ENCODE assay signal across 17 cellular contexts in the genomic region with DNA sequence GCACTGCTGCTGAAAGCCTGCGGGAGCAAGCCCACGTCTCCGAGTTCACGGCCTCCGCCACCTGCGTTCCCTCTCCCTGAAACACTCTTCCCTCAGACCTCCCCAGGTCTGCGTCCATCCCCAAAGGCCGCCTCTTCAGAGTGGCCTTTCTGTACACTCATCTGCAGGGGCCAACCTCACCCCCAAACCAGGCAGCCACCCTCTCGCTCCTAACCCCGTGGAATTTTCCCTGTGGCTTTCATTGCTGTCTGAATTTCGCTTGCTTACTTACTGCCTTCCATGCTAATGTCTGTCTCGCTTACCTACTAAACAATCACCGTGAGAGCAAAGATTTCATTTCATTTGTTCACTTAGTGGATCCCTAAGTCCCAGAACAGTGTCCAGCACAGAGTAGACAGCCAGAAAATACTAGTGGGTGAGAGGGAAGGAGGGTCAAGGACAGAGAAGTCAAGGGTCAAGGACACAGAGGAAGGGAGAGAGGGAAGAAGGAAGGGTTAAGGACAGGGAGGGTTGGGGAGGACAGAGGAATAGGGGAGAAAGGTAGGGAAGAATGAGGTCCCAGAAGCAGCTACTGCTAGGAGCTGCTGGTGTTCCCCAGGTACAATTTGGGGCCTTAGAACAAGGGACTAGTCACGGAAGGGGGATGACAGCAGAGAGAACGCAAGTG.
DNase-seq lines count a peak whose midpoint lies in the region; ATAC-seq and TF ChIP-seq lines count a peak whose summit lies in the region.
"Had no signal": no experiment of that assay in that cellular context is flagged by ENCODE, and none has a peak within 500 bp of the region (broad histone marks: within the 10 kb centered on the region; RNA-seq: fewer than 3 reads in every experiment).

No MANE protein-coding gene starts in this region.

- H3K9me3 Mint-ChIP-seq in activated naive CD4-positive, alpha-beta T cell treated with anti-CD3 and anti-CD28 coated beads, Interleukin-2, amount 50 U/mL, for 24 hours, result no peaks in the 10 kb centered on the region
- no peaks in the 10 kb centered on the region for H3K9me3 Mint-ChIP-seq in activated T-helper 17 cell treated with anti-CD3 and anti-CD28 coated beads, Interleukin-2, amount 50 U/mL, for 72 hours
- no peaks in the 10 kb centered on the region for H3K9me3 Mint-ChIP-seq in mesothelial cell of epicardium

- no peak for TF ChIP-seq EP300 in stomach (IDR thresholded peaks at IDR 0.05)

- no peak for TF ChIP-seq POLR2A in stomach (IDR thresholded peaks at IDR 0.05)

- H3K36me3 ChIP-seq in stomach, result peaks cover 0 to 59% (median 27%) of the 10 kb centered on the region in 4 donors
- H3K36me3 ChIP-seq: HAP-1 had no signal

- no peak for DNase-seq in activated naive CD4-positive, alpha-beta T cell treated with anti-CD3 and anti-CD28 coated beads, Interleukin-2, amount 50 U/mL, for 16 hours
- DNase-seq in mesothelial cell of epicardium (ENCODE audit: low spot score in 2 of 2, unreplicated experiment in 2 of 2) (no peak), stomach (no peak), NCI-H146 treated with DMSO at 0.1 percent for 48 hours (lab: John Stamatoyannopoulos, UW; ENCODE audit: unreplicated experiment) (no peak)
- DNase-seq: activated CD4-positive, alpha-beta T cell treated with anti-CD3 and anti-CD28 coated beads for 4 hours; activated naive CD4-positive, alpha-beta T cell treated with Interleukin-2 at 50 U/mL for 16 hours; Kasumi-1; NCI-H1694 treated with DMSO at 0.1 percent for 48 hours; NCI-H524; stimulated activated CD4-positive, alpha-beta T cell treated with anti-CD3 and anti-CD28 coated beads, Interleukin-12 subunit alpha, Interleukin-12 subunit beta, amount 100 ng/mL, for 4 hours had no signal

- H3K4me3 Mint-ChIP-seq in activated naive CD4-positive, alpha-beta T cell treated with anti-CD3 and anti-CD28 coated beads, Interleukin-2, amount 50 U/mL, for 24 hours, result no peak overlapping the region
- peak overlapping the region; percentile 77 for H3K4me3 Mint-ChIP-seq in activated T-helper 17 cell treated with anti-CD3 and anti-CD28 coated beads, Interleukin-2, amount 50 U/mL, for 72 hours
- peak overlapping the region; percentile 3 for H3K4me3 Mint-ChIP-seq in mesothelial cell of epicardium

- H3K4me1 ChIP-seq in stomach, result peaks cover 9 to 23% (median 14%) of the 10 kb centered on the region in 4 donors
- H3K4me1 ChIP-seq: HAP-1 had no signal

- H3K9me3 ChIP-seq in stomach, result no peaks in the 10 kb centered on the region
- H3K9me3 ChIP-seq: HAP-1, upper lobe of left lung had no signal

- no peak for TF ChIP-seq CTCF in mesothelial cell of epicardium (IDR thresholded peaks at IDR 0.05; ENCODE audit: unreplicated experiment)
- no peak for TF ChIP-seq CTCF in stomach (IDR thresholded peaks at IDR 0.05)

- peak overlapping the region; percentile 37 for H3K27ac Mint-ChIP-seq in activated naive CD4-positive, alpha-beta T cell treated with anti-CD3 and anti-CD28 coated beads, Interleukin-2, amount 50 U/mL, for 24 hours
- H3K27ac Mint-ChIP-seq in activated T-helper 17 cell treated with anti-CD3 and anti-CD28 coated beads, Interleukin-2, amount 50 U/mL, for 72 hours, result peak overlapping the region; percentile 16
- H3K27ac Mint-ChIP-seq in mesothelial cell of epicardium, result peak overlapping the region; percentile 81

- intact Hi-C loops in stomach (cut with DNase I; ENCODE audit: low total_unique reads), result no loop called here

- no peaks in the 10 kb centered on the region for H3K27me3 ChIP-seq in stomach
- H3K27me3 ChIP-seq: upper lobe of left lung had no signal

- no peak overlapping the region for H3K4me3 ChIP-seq in stomach
- H3K4me3 ChIP-seq: HAP-1, upper lobe of left lung had no signal

- WGBS in stomach, 5 donors, result 87 to 92% (median 90%) methylated on average over 15 of the region's 15 CpGs

- ATAC-seq in activated T-helper 17 cell treated with anti-CD3 and anti-CD28 coated beads, Interleukin-2, amount 50 U/mL, for 72 hours (replicated peaks), result no peak
- ATAC-seq in esophagus mucosa, result no peak
- ATAC-seq in GM18498 (IDR thresholded peaks at IDR 0.05; ENCODE audit: unreplicated experiment), result no peak
- ATAC-seq: Panc1 had no signal

- peak overlapping the region in 3 of 5 donors; percentile 41 to 75 (median 56) for H3K27ac ChIP-seq in stomach
- H3K27ac ChIP-seq: upper lobe of left lung had no signal

- H3K36me3 Mint-ChIP-seq in activated naive CD4-positive, alpha-beta T cell treated with anti-CD3 and anti-CD28 coated beads, Interleukin-2, amount 50 U/mL, for 24 hours, result peaks cover 7% of the 10 kb centered on the region
- H3K36me3 Mint-ChIP-seq in activated T-helper 17 cell treated with anti-CD3 and anti-CD28 coated beads, Interleukin-2, amount 50 U/mL, for 72 hours (ENCODE audit: low read depth), result peaks cover 95% of the 10 kb centered on the region
- H3K36me3 Mint-ChIP-seq in mesothelial cell of epicardium, result peaks cover 3% of the 10 kb centered on the region

- H3K4me1 Mint-ChIP-seq in activated naive CD4-positive, alpha-beta T cell treated with anti-CD3 and anti-CD28 coated beads, Interleukin-2, amount 50 U/mL, for 24 hours, result peaks cover 35% of the 10 kb centered on the region
- H3K4me1 Mint-ChIP-seq in activated T-helper 17 cell treated with anti-CD3 and anti-CD28 coated beads, Interleukin-2, amount 50 U/mL, for 72 hours, result peaks cover 56% of the 10 kb centered on the region
- H3K4me1 Mint-ChIP-seq in mesothelial cell of epicardium, result peaks cover 50% of the 10 kb centered on the region

- H3K27me3 Mint-ChIP-seq in activated naive CD4-positive, alpha-beta T cell treated with anti-CD3 and anti-CD28 coated beads, Interleukin-2, amount 50 U/mL, for 24 hours, result no peaks in the 10 kb centered on the region
- no peaks in the 10 kb centered on the region for H3K27me3 Mint-ChIP-seq in activated T-helper 17 cell treated with anti-CD3 and anti-CD28 coated beads, Interleukin-2, amount 50 U/mL, for 72 hours
- H3K27me3 Mint-ChIP-seq in mesothelial cell of epicardium (ENCODE audit: low read depth), result no peaks in the 10 kb centered on the region

Comparison
In these comparisons a context has a peak if more than half of its experiments do, and no peak if none do; other contexts are left out.
1. H3K27ac Mint-ChIP-seq: peak in every context shown above with its lines; median percentile 81 in mesothelial cell of epicardium; 37 in activated naive CD4-positive, alpha-beta T cell treated with anti-CD3 and anti-CD28 coated beads, Interleukin-2, amount 50 U/mL, for 24 hours; 16 in activated T-helper 17 cell treated with anti-CD3 and anti-CD28 coated beads, Interleukin-2, amount 50 U/mL, for 72 hours.